ENCODE assay signal across 12 cellular contexts in genomic region chr6:25172819-25173218, GRCh38.
DNase-seq lines count a peak whose midpoint lies in the region; FAIRE-seq and TF ChIP-seq lines count a peak whose summit lies in the region.
"Had no signal": no experiment of that assay in that cellular context is flagged by ENCODE, and none has a peak within 500 bp of the region (broad histone marks: within the 10 kb centered on the region; RNA-seq: fewer than 3 reads in every experiment).

No MANE protein-coding gene starts in this region.

- no peaks in the 10 kb centered on the region for H3K79me2 ChIP-seq in fibroblast of lung (ENCODE audit: control insufficient read depth, insufficient read depth, low read length)

- peak overlapping the region; percentile 68 for H3K27ac ChIP-seq in SJSA1
- peak overlapping the region; percentile 72 for H3K27ac ChIP-seq in fibroblast of lung (ENCODE audit: insufficient read depth, low read length)
- H3K27ac ChIP-seq: right atrium auricular region had no signal

- no peaks in the 10 kb centered on the region for H4K20me1 ChIP-seq in fibroblast of lung (ENCODE audit: control insufficient read depth, extremely low read depth, insufficient read depth, low read length)

- no peak overlapping the region for H3K9ac ChIP-seq in fibroblast of lung (ENCODE audit: insufficient read depth, low read length)

- FAIRE-seq in GM19239 (lab: Jason Lieb, UNC) = no peak
- FAIRE-seq: islet of Langerhans had no signal

- no peaks in the 10 kb centered on the region for H3K27me3 ChIP-seq in SJSA1 (replicated peaks)
- H3K27me3 ChIP-seq in fibroblast of lung (ENCODE audit: control insufficient read depth, insufficient read depth, low read length) = no peaks in the 10 kb centered on the region
- H3K27me3 ChIP-seq: right atrium auricular region had no signal

- H3K36me3 ChIP-seq in SJSA1 (no peaks in the 10 kb centered on the region), fibroblast of lung (ENCODE audit: control insufficient read depth, insufficient read depth, low read length) (no peaks in the 10 kb centered on the region)
- H3K36me3 ChIP-seq: right atrium auricular region had no signal

- H2AFZ ChIP-seq in fibroblast of lung (ENCODE audit: low read length) = no peak overlapping the region

- peak; percentile 95 for DNase-seq in GM04503 (ENCODE audit: low read depth)
- DNase-seq in SJSA1 (ENCODE audit: low read depth in 1 of 2, low spot score in 2 of 2) = peak; percentile 79 to 82
- peak; percentile 83 to 99 for DNase-seq in fibroblast of lung (ENCODE audit: low read depth in 2 of 2)
- peak; percentile 93 for DNase-seq in skeletal muscle cell (ENCODE audit: low read depth)
- DNase-seq in stimulated activated CD4-positive, alpha-beta T cell treated with anti-CD3 and anti-CD28 coated beads, Interleukin-1b, Interleukin-23, amount 100 ng/mL, for 48 hours = no peak
- no peak for DNase-seq in SHP77 (lab: John Stamatoyannopoulos, UW)
- no peak for DNase-seq in SKM-1 treated with dmso at 0.1 percent for 144 hours (lab: John Stamatoyannopoulos, UW; ENCODE audit: unreplicated experiment)
- no peak for DNase-seq in GM19239 (ENCODE audit: insufficient read length, low spot score)
- DNase-seq: GF-D8, MM.1S had no signal

- H3K4me1 ChIP-seq in SJSA1 (replicated peaks) (peaks cover 37% of the 10 kb centered on the region), fibroblast of lung (ENCODE audit: control insufficient read depth, extremely low read depth, insufficient read depth, low read length) (peaks cover 15% of the 10 kb centered on the region)

- H3K9me3 ChIP-seq in SJSA1 (replicated peaks) = no peaks in the 10 kb centered on the region
- no peaks in the 10 kb centered on the region for H3K9me3 ChIP-seq in fibroblast of lung (ENCODE audit: control insufficient read depth, insufficient read depth, low read depth, low read length)
- H3K9me3 ChIP-seq: right atrium auricular region had no signal

- TF ChIP-seq CTCF in fibroblast of lung (conservative IDR thresholded peaks at IDR 0.05 in 1 of 2, IDR thresholded peaks at IDR 0.05 in 1 of 2; ENCODE audit: low read depth in 1 of 2, low read length in 2 of 2) = no peak

- H3K4me3 ChIP-seq in SJSA1 (no peak overlapping the region), fibroblast of lung (replicated peaks in 1 of 4; ENCODE audit: control extremely low read depth in 1 of 4, insufficient read depth in 1 of 4, low read depth in 3 of 4, low read length in 4 of 4) (no peak overlapping the region), skeletal muscle cell (ENCODE audit: low read depth, low read length) (no peak overlapping the region)
- H3K4me3 ChIP-seq: right atrium auricular region had no signal

- no peak overlapping the region for H3K4me2 ChIP-seq in fibroblast of lung (ENCODE audit: extremely low read depth, insufficient read depth, low read length)

Comparison
In these comparisons a context has a peak if more than half of its experiments do, and no peak if none do; other contexts are left out.
1. DNase-seq: peak in GM04503 (single experiment), SJSA1 (2 of 2), fibroblast of lung (2 of 2) and skeletal muscle cell (single experiment); none in stimulated activated CD4-positive, alpha-beta T cell treated with anti-CD3 and anti-CD28 coated beads, Interleukin-1b, Interleukin-23, amount 100 ng/mL, for 48 hours (single experiment), SHP77 (0 of 2), SKM-1 treated with dmso at 0.1 percent for 144 hours (single experiment) and GM19239 (single experiment).